ENCODE assay signal across 8 cellular contexts in genomic region chr1:41662061-41662655, GRCh38.
DNase-seq lines count a peak whose midpoint lies in the region; ATAC-seq and TF ChIP-seq lines count a peak whose summit lies in the region.

No MANE protein-coding gene starts in this region.

- H3K36me3 ChIP-seq in BLaER1 = no peaks in the 10 kb centered on the region
- no peaks in the 10 kb centered on the region for H3K36me3 ChIP-seq in adrenal gland (replicated peaks in 1 of 2)
- no peaks in the 10 kb centered on the region for H3K36me3 ChIP-seq in gastrocnemius medialis

- H3K4me1 ChIP-seq in BLaER1 = peaks cover 92% of the 10 kb centered on the region
- H3K4me1 ChIP-seq in adrenal gland (replicated peaks in 1 of 2) = peaks cover 6 to 18% of the 10 kb centered on the region in 2 donors
- peaks cover 14 to 27% of the 10 kb centered on the region in 2 donors for H3K4me1 ChIP-seq in gastrocnemius medialis

- intact Hi-C loops in adrenal gland (cut with DNase I) = no loop called here
- intact Hi-C loops in gastrocnemius medialis (cut with DNase I; ENCODE audit: low total_unique reads) = loop anchor here (5.0 to 10.0 kb wide), 6 partner anchors 45 to 375 kb away; no protein-coding TSS in a partner anchor

- in situ Hi-C loops in gastrocnemius medialis (cut with MboI; ENCODE audit: low sequenced_read_pairs in 4 of 4) = no loop called here

- H3K9me3 ChIP-seq in BLaER1 (no peaks in the 10 kb centered on the region), adrenal gland (replicated peaks in 1 of 3) (no peaks in the 10 kb centered on the region), gastrocnemius medialis (no peaks in the 10 kb centered on the region)

- H4K20me1 ChIP-seq in BLaER1 = peaks cover 4% of the 10 kb centered on the region; the same call in 1 of the 2 replicates

- WGBS in adrenal gland, 4 donors = 1 to 2% (median 1%) methylated on average over 24 to 91 of the region's 91 CpGs; no CpG with 5 or more reads in 1 of the 4 donors

- H3K27ac ChIP-seq in BLaER1 (peak overlapping the region; percentile 79), adrenal gland (peak overlapping the region in 4 of 5 donors; percentile 77 to 90 (median 83)), gastrocnemius medialis (peak overlapping the region; percentile 80 to 88 (median 84))

- H3K27me3 ChIP-seq in BLaER1 (no peaks in the 10 kb centered on the region), adrenal gland (no peaks in the 10 kb centered on the region), gastrocnemius medialis (no peaks in the 10 kb centered on the region)

- H3K4me2 ChIP-seq in BLaER1 = peak overlapping the region; percentile 100

- TF ChIP-seq POLR2A in adrenal gland (IDR thresholded peaks at IDR 0.05) (peak; percentile 40 to 61), gastrocnemius medialis (IDR thresholded peaks at IDR 0.05) (peak; percentile 61 to 76)

- ATAC-seq in HG03439 (IDR thresholded peaks at IDR 0.05; ENCODE audit: unreplicated experiment) = peak; percentile 54
- ATAC-seq in gastrocnemius medialis = peak; percentile 63 to 66

- DNase-seq in GM19238 (ENCODE audit: insufficient read length, low spot score) (peak; percentile 85), SW480 (ENCODE audit: low spot score) (peak; percentile 84), adrenal gland (peak; percentile 59 to 83 (median 70)), hepatic stellate cell (ENCODE audit: low spot score) (peak; percentile 84), gastrocnemius medialis (peak in 1 of 2 donors; percentile 43), GOT3 (lab: John Stamatoyannopoulos, UW) (no peak)

- no peak for TF ChIP-seq CTCF in adrenal gland (IDR thresholded peaks at IDR 0.05)
- TF ChIP-seq CTCF in gastrocnemius medialis (IDR thresholded peaks at IDR 0.05 in 4 of 5, conservative IDR thresholded peaks at IDR 0.05 in 1 of 5) = no peak

- H3K9ac ChIP-seq in BLaER1 = peak overlapping the region; percentile 79

- H3K4me3 ChIP-seq in BLaER1 = peak overlapping the region; percentile 79
- peak overlapping the region in 2 of 4 donors; percentile 27 to 73 for H3K4me3 ChIP-seq in adrenal gland
- H3K4me3 ChIP-seq in gastrocnemius medialis = peak overlapping the region; percentile 60 to 74 (median 62)
